Comparison of ENCODE assay signal across 1 cellular context in genomic region chr11:6319001-6319878, GRCh38.
TF ChIP-seq lines count a peak whose summit lies in the region.

No MANE protein-coding gene starts in this region.

TF ChIP-seq in H1, 55 proteins besides CTCF, POLR2A, EP300 and RAD21:
- TF ChIP-seq USF2 (IDR thresholded peaks at IDR 0.05; ENCODE audit: low read length) (no peak), CREB1 (IDR thresholded peaks at IDR 0.05) (no peak), SUZ12 (IDR thresholded peaks at IDR 0.05; ENCODE audit: low read length) (peak; percentile 22; the same call in 1 of the 2 replicates), RFX5 (IDR thresholded peaks at IDR 0.05; ENCODE audit: borderline replicate concordance, low read depth, low read length) (no peak), BACH1 (IDR thresholded peaks at IDR 0.05; ENCODE audit: low read length) (no peak), SP4 (IDR thresholded peaks at IDR 0.05; ENCODE audit: low read length) (no peak), EZH2 (IDR thresholded peaks at IDR 0.05; ENCODE audit: low read depth, low read length, severe bottlenecking) (peak; percentile 41), SIX5 (IDR thresholded peaks at IDR 0.05; ENCODE audit: low read depth, low read length) (no peak), MAX (IDR thresholded peaks at IDR 0.05) (no peak; the same call in 1 of the 2 replicates), KDM1A (IDR thresholded peaks at IDR 0.05; ENCODE audit: borderline replicate concordance, low read length) (0 out of 2 replicates have a peak, but pooled peaks have one; percentile 22), TAF1 (IDR thresholded peaks at IDR 0.05; ENCODE audit: low read depth, low read length) (peak; percentile 62; the same call in 1 of the 2 replicates), CBX5 (IDR thresholded peaks at IDR 0.05; ENCODE audit: low read depth, low read length) (no peak), PHF8 (conservative IDR thresholded peaks at IDR 0.05; ENCODE audit: low read depth, low read length) (peak; percentile 49; the same call in 1 of the 2 replicates), TBP (IDR thresholded peaks at IDR 0.05; ENCODE audit: low read depth, low read length) (peak; percentile 76), CEBPB (IDR thresholded peaks at IDR 0.05; ENCODE audit: low read depth, low read length) (no peak), ASH2L (IDR thresholded peaks at IDR 0.05; ENCODE audit: low read length) (no peak), SRF (IDR thresholded peaks at IDR 0.05; ENCODE audit: low read depth, low read length) (peak; percentile 93), ATF2 (IDR thresholded peaks at IDR 0.05; ENCODE audit: low read length) (no peak), POLR2AphosphoS5 (IDR thresholded peaks at IDR 0.05; ENCODE audit: low read depth, low read length) (peak; percentile 61; the same call in 1 of the 2 replicates)
TF ChIP-seq in H1: peak in this region for 8.
